Comparison of ENCODE assay signal across 1 cellular context in the genomic region with DNA sequence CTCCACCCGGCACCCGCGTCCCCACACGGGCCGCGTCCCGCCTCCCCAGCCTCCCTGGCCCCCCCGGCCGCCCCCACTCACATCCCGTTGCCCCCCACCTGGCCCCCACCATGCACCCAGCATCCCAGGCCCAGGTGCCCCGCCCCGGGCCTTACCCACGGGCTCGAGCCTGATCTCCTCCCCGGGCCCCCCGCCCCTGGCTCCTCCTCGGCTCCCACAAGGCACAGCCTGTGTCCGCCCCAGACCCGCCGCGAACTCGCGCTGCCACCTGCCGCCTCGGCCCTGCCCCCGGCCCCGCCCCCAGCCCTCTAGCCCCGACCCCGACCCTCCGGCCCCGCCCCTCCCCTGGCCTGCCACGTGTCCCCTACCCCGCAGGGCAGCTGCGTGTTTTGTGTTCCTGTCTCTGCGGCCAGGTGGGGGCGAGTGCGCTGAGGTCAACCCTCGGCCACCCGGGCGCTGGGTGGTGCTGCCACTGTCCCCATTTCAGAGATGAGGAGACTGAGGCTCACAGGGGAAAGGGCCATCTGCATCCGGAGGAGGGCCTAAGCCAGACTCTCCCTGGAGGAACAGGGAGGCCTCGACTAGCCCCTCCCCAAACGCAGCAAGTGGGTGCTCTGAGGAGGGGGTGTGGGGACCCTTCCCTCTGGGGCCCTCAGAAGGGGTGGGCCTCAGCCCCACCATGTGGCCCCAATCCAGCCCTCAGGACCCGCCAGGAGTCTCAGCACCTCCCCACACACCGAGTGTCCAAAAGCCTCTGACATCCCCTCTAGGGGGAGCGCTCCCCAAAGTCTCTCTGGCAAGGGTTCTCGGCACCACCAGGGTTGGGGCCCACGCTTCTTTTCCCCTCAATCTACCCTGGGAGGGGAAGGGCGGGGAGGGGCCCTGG.
TF ChIP-seq lines count a peak whose summit lies in the region.

No MANE protein-coding gene starts in this region.

TF ChIP-seq in HepG2, 621 proteins besides CTCF, POLR2A, EP300 and RAD21 (continued from another document and continues in another):
- 0 out of 2 replicates have a peak, but pooled peaks have one; percentile 19 for TF ChIP-seq NR2F6 (IDR thresholded peaks at IDR 0.05)
- TF ChIP-seq NR2F6 (CRISPR knock-in tag; IDR thresholded peaks at IDR 0.05), result peak; percentile 65; the same call in 1 of the 2 replicates
- TF ChIP-seq POLR2AphosphoS5 (IDR thresholded peaks at IDR 0.05; ENCODE audit: low read depth, low read length), result no peak
- TF ChIP-seq ZBTB1 (CRISPR knock-in tag; IDR thresholded peaks at IDR 0.05; ENCODE audit: borderline replicate concordance), result no peak
- no peak for TF ChIP-seq ZNF17 (CRISPR knock-in tag; IDR thresholded peaks at IDR 0.05)
- TF ChIP-seq, protein P1, sequence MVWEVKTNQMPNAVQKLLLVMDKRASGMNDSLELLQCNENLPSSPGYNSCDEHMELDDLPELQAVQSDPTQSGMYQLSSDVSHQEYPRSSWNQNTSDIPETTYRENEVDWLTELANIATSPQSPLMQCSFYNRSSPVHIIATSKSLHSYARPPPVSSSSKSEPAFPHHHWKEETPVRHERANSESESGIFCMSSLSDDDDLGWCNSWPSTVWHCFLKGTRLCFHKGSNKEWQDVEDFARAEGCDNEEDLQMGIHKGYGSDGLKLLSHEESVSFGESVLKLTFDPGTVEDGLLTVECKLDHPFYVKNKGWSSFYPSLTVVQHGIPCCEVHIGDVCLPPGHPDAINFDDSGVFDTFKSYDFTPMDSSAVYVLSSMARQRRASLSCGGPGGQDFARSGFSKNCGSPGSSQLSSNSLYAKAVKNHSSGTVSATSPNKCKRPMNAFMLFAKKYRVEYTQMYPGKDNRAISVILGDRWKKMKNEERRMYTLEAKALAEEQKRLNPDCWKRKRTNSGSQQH (CRISPR knock-in tag; IDR thresholded peaks at IDR 0.05; ENCODE audit: low read depth), result no peak
- TF ChIP-seq, protein P2, sequence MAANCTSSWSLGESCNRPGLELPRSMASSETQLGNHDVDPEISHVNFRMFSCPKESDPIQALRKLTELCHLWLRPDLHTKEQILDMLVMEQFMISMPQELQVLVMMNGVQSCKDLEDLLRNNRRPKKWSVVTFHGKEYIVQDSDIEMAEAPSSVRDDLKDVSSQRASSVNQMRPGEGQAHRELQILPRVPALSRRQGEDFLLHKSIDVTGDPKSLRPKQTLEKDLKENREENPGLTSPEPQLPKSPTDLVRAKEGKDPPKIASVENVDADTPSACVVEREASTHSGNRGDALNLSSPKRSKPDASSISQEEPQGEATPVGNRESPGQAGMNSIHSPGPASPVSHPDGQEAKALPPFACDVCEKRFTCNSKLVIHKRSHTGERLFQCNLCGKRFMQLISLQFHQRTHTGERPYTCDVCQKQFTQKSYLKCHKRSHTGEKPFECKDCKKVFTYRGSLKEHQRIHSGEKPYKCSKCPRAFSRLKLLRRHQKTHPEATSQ (CRISPR knock-in tag; IDR thresholded peaks at IDR 0.05; ENCODE audit: borderline replicate concordance), result no peak
- TF ChIP-seq, protein P3, sequence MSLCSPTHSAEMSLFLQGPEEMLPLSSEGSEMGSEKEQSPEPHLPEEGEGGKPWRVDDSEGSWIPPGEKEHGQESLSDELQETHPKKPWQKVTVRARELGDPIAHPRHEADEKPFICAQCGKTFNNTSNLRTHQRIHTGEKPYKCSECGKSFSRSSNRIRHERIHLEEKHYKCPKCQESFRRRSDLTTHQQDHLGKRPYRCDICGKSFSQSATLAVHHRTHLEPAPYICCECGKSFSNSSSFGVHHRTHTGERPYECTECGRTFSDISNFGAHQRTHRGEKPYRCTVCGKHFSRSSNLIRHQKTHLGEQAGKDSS (CRISPR knock-in tag; IDR thresholded peaks at IDR 0.05; ENCODE audit: borderline replicate concordance, low read depth), result no peak
- no peak for TF ChIP-seq ZNF589 (CRISPR knock-in tag; conservative IDR thresholded peaks at IDR 0.05)
- no peak for TF ChIP-seq ZNF550 (CRISPR knock-in tag; IDR thresholded peaks at IDR 0.05; ENCODE audit: borderline replicate concordance)
- TF ChIP-seq AHR (CRISPR knock-in tag; IDR thresholded peaks at IDR 0.05), result 0 out of 2 replicates have a peak, but pooled peaks have one; percentile 28
- TF ChIP-seq, protein P4, sequence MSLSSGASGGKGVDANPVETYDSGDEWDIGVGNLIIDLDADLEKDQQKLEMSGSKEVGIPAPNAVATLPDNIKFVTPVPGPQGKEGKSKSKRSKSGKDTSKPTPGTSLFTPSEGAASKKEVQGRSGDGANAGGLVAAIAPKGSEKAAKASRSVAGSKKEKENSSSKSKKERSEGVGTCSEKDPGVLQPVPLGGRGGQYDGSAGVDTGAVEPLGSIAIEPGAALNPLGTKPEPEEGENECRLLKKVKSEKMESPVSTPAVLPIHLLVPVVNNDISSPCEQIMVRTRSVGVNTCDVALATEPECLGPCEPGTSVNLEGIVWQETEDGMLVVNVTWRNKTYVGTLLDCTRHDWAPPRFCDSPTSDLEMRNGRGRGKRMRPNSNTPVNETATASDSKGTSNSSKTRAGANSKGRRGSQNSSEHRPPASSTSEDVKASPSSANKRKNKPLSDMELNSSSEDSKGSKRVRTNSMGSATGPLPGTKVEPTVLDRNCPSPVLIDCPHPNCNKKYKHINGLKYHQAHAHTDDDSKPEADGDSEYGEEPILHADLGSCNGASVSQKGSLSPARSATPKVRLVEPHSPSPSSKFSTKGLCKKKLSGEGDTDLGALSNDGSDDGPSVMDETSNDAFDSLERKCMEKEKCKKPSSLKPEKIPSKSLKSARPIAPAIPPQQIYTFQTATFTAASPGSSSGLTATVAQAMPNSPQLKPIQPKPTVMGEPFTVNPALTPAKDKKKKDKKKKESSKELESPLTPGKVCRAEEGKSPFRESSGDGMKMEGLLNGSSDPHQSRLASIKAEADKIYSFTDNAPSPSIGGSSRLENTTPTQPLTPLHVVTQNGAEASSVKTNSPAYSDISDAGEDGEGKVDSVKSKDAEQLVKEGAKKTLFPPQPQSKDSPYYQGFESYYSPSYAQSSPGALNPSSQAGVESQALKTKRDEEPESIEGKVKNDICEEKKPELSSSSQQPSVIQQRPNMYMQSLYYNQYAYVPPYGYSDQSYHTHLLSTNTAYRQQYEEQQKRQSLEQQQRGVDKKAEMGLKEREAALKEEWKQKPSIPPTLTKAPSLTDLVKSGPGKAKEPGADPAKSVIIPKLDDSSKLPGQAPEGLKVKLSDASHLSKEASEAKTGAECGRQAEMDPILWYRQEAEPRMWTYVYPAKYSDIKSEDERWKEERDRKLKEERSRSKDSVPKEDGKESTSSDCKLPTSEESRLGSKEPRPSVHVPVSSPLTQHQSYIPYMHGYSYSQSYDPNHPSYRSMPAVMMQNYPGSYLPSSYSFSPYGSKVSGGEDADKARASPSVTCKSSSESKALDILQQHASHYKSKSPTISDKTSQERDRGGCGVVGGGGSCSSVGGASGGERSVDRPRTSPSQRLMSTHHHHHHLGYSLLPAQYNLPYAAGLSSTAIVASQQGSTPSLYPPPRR (CRISPR knock-in tag; IDR thresholded peaks at IDR 0.05; ENCODE audit: borderline replicate concordance), result 0 out of 2 replicates have a peak, but pooled peaks have one; percentile 14
- TF ChIP-seq ZSCAN31 (CRISPR knock-in tag; IDR thresholded peaks at IDR 0.05; ENCODE audit: low read depth), result no peak
- no peak for TF ChIP-seq AGO1 (IDR thresholded peaks at IDR 0.05; ENCODE audit: low read depth, low read length, poor library complexity, severe bottlenecking)
- no peak for TF ChIP-seq ZNF101 (CRISPR knock-in tag; IDR thresholded peaks at IDR 0.05; ENCODE audit: borderline replicate concordance, low read depth)
- TF ChIP-seq, protein P5, sequence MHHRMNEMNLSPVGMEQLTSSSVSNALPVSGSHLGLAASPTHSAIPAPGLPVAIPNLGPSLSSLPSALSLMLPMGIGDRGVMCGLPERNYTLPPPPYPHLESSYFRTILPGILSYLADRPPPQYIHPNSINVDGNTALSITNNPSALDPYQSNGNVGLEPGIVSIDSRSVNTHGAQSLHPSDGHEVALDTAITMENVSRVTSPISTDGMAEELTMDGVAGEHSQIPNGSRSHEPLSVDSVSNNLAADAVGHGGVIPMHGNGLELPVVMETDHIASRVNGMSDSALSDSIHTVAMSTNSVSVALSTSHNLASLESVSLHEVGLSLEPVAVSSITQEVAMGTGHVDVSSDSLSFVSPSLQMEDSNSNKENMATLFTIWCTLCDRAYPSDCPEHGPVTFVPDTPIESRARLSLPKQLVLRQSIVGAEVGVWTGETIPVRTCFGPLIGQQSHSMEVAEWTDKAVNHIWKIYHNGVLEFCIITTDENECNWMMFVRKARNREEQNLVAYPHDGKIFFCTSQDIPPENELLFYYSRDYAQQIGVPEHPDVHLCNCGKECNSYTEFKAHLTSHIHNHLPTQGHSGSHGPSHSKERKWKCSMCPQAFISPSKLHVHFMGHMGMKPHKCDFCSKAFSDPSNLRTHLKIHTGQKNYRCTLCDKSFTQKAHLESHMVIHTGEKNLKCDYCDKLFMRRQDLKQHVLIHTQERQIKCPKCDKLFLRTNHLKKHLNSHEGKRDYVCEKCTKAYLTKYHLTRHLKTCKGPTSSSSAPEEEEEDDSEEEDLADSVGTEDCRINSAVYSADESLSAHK (CRISPR knock-in tag; IDR thresholded peaks at IDR 0.05; ENCODE audit: borderline replicate concordance), result no peak
- no peak for TF ChIP-seq ZNF570 (CRISPR knock-in tag; IDR thresholded peaks at IDR 0.05; ENCODE audit: borderline replicate concordance)
- TF ChIP-seq ATF1 (CRISPR knock-in tag; IDR thresholded peaks at IDR 0.05), result no peak
- peak; percentile 41; the same call in 1 of the 2 replicates for TF ChIP-seq NRL (CRISPR knock-in tag; IDR thresholded peaks at IDR 0.05; ENCODE audit: borderline replicate concordance)
- no peak for TF ChIP-seq ZSCAN20 (CRISPR knock-in tag; IDR thresholded peaks at IDR 0.05; ENCODE audit: borderline replicate concordance)
- no peak for TF ChIP-seq ZMYM4 (CRISPR knock-in tag; IDR thresholded peaks at IDR 0.05)
- no peak for TF ChIP-seq ZNF335 (CRISPR knock-in tag; IDR thresholded peaks at IDR 0.05)
- TF ChIP-seq ZIK1 (CRISPR knock-in tag; IDR thresholded peaks at IDR 0.05; ENCODE audit: borderline replicate concordance, low read depth), result no peak
- TF ChIP-seq GABPB1 (CRISPR knock-in tag; IDR thresholded peaks at IDR 0.05), result no peak
- TF ChIP-seq ZNF737 (CRISPR knock-in tag; IDR thresholded peaks at IDR 0.05; ENCODE audit: borderline replicate concordance), result no peak
- no peak for TF ChIP-seq ZNF776 (CRISPR knock-in tag; IDR thresholded peaks at IDR 0.05)
- TF ChIP-seq ZFX (CRISPR knock-in tag; IDR thresholded peaks at IDR 0.05; ENCODE audit: low read depth), result peak; percentile 31; the same call in 1 of the 2 replicates
- no peak for TF ChIP-seq U2AF2 (IDR thresholded peaks at IDR 0.05; ENCODE audit: low read depth, low read length)
- TF ChIP-seq, protein P6, sequence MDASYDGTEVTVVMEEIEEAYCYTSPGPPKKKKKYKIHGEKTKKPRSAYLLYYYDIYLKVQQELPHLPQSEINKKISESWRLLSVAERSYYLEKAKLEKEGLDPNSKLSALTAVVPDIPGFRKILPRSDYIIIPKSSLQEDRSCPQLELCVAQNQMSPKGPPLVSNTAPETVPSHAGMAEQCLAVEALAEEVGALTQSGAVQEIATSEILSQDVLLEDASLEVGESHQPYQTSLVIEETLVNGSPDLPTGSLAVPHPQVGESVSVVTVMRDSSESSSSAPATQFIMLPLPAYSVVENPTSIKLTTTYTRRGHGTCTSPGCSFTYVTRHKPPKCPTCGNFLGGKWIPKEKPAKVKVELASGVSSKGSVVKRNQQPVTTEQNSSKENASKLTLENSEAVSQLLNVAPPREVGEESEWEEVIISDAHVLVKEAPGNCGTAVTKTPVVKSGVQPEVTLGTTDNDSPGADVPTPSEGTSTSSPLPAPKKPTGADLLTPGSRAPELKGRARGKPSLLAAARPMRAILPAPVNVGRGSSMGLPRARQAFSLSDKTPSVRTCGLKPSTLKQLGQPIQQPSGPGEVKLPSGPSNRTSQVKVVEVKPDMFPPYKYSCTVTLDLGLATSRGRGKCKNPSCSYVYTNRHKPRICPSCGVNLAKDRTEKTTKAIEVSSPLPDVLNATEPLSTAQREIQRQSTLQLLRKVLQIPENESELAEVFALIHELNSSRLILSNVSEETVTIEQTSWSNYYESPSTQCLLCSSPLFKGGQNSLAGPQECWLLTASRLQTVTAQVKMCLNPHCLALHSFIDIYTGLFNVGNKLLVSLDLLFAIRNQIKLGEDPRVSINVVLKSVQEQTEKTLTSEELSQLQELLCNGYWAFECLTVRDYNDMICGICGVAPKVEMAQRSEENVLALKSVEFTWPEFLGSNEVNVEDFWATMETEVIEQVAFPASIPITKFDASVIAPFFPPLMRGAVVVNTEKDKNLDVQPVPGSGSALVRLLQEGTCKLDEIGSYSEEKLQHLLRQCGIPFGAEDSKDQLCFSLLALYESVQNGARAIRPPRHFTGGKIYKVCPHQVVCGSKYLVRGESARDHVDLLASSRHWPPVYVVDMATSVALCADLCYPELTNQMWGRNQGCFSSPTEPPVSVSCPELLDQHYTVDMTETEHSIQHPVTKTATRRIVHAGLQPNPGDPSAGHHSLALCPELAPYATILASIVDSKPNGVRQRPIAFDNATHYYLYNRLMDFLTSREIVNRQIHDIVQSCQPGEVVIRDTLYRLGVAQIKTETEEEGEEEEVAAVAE (CRISPR knock-in tag; IDR thresholded peaks at IDR 0.05; ENCODE audit: borderline replicate concordance), result no peak
- TF ChIP-seq, protein P7, sequence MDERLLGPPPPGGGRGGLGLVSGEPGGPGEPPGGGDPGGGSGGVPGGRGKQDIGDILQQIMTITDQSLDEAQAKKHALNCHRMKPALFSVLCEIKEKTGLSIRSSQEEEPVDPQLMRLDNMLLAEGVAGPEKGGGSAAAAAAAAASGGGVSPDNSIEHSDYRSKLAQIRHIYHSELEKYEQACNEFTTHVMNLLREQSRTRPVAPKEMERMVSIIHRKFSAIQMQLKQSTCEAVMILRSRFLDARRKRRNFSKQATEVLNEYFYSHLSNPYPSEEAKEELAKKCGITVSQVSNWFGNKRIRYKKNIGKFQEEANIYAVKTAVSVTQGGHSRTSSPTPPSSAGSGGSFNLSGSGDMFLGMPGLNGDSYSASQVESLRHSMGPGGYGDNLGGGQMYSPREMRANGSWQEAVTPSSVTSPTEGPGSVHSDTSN (CRISPR knock-in tag; IDR thresholded peaks at IDR 0.05), result no peak
- TF ChIP-seq ZBTB7B (CRISPR knock-in tag; IDR thresholded peaks at IDR 0.05), result 0 out of 2 replicates have a peak, but pooled peaks have one; percentile 39
- TF ChIP-seq MEF2D (CRISPR knock-in tag; IDR thresholded peaks at IDR 0.05), result no peak
- TF ChIP-seq, protein P8, sequence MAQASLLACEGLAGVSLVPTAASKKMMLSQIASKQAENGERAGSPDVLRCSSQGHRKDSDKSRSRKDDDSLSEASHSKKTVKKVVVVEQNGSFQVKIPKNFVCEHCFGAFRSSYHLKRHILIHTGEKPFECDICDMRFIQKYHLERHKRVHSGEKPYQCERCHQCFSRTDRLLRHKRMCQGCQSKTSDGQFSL (CRISPR knock-in tag; IDR thresholded peaks at IDR 0.05), result no peak
- TF ChIP-seq PHF5A (CRISPR knock-in tag; IDR thresholded peaks at IDR 0.05; ENCODE audit: low read depth, unreplicated experiment), result no peak
- no peak for TF ChIP-seq ZKSCAN1 (IDR thresholded peaks at IDR 0.05; ENCODE audit: low read length)
